ENCODE assay signal across 25 cellular contexts in the genomic region with DNA sequence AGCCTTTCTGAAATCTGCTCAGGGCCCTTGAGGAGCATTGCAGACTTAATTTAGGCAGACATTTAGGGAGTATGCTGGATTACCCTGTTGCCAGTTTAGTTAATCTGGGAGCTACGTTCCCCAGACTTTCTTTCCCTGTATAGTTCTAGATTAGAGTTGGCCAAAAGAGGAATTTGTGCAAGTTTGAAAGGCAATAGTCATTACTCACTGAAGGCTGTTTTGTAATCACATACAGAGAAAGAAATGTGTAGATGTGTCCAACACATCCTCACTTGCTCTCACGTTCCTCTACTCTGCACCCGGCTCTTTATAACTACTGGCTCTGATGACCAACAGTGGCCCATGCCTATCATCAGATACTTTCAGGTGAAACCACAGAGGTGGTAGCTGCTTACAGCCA. TPM values are rescaled to one million over a fixed set of nuclear protein-coding genes. Genes with fewer than 3 reads are reported as not detected.
DNase-seq lines count a peak whose midpoint lies in the region; TF ChIP-seq lines count a peak whose summit lies in the region.
"Had no signal": no experiment of that assay in that cellular context is flagged by ENCODE, and none has a peak within 500 bp of the region (broad histone marks: within the 10 kb centered on the region; RNA-seq: fewer than 3 reads in every experiment).

No MANE protein-coding gene starts in this region.

- H3K27ac ChIP-seq in smooth muscle cell (ENCODE audit: low read depth) = peak overlapping the region; percentile 37
- H3K27ac ChIP-seq: 22Rv1, KMS-11, SJCRH30 had no signal

- H2AFZ ChIP-seq in smooth muscle cell (ENCODE audit: low read depth) = no peak overlapping the region

- no peaks in the 10 kb centered on the region for H3K4me1 Mint-ChIP-seq in T-helper 1 cell treated with Interleukin-12 subunit alpha and Interleukin-12 subunit beta and Interleukin-4 antibody, amounts not matched to agents 30 μg/mL and 1 μg/mL, for 36 hours (ENCODE audit: low read depth)
- H3K4me1 Mint-ChIP-seq: CD8-positive, alpha-beta memory T cell had no signal

- peaks cover 13% of the 10 kb centered on the region for H3K4me1 ChIP-seq in smooth muscle cell (ENCODE audit: low read depth)
- H3K4me1 ChIP-seq: SJCRH30 had no signal

- H3K27ac Mint-ChIP-seq in T-helper 1 cell treated with Interleukin-12 subunit alpha and Interleukin-12 subunit beta and Interleukin-4 antibody, amounts not matched to agents 30 μg/mL and 1 μg/mL, for 36 hours = peak overlapping the region; percentile 21
- H3K27ac Mint-ChIP-seq: CD8-positive, alpha-beta memory T cell had no signal

- 73% methylated on average over 3 of the region's 3 CpGs for WGBS in smooth muscle cell (ENCODE audit: low lambda C conversion rate)

- no peak overlapping the region for H3K4me3 Mint-ChIP-seq in T-helper 1 cell treated with Interleukin-12 subunit alpha and Interleukin-12 subunit beta and Interleukin-4 antibody, amounts not matched to agents 30 μg/mL and 1 μg/mL, for 36 hours
- H3K4me3 Mint-ChIP-seq: CD8-positive, alpha-beta memory T cell had no signal

- no peaks in the 10 kb centered on the region for H3K27me3 ChIP-seq in smooth muscle cell (ENCODE audit: low read depth)
- H3K27me3 ChIP-seq: SJCRH30 had no signal

- H3K36me3 ChIP-seq in smooth muscle cell (ENCODE audit: low read depth) = peaks cover 3% of the 10 kb centered on the region
- H3K36me3 ChIP-seq: SJCRH30 had no signal

- H3K4me3 ChIP-seq in fibroblast of the aortic adventitia (ENCODE audit: low read depth, low read length) = no peak overlapping the region
- H3K4me3 ChIP-seq in smooth muscle cell = no peak overlapping the region
- H3K4me3 ChIP-seq: SJCRH30 had no signal

- H3K36me3 Mint-ChIP-seq in T-helper 1 cell treated with Interleukin-12 subunit alpha and Interleukin-12 subunit beta and Interleukin-4 antibody, amounts not matched to agents 30 μg/mL and 1 μg/mL, for 36 hours (ENCODE audit: low read depth) = no peaks in the 10 kb centered on the region

- H3K79me2 ChIP-seq in smooth muscle cell (ENCODE audit: low read depth) = no peaks in the 10 kb centered on the region

- no peak for DNase-seq in T-helper 1 cell
- peak; percentile 7 for DNase-seq in MV-4-11 (lab: John Stamatoyannopoulos, UW)
- DNase-seq in fibroblast of the aortic adventitia (ENCODE audit: low read depth) = peak; percentile 59
- DNase-seq in smooth muscle cell (lab: John Stamatoyannopoulos, UW; ENCODE audit: unreplicated experiment) = no peak
- DNase-seq in 8988T = no peak
- no peak for DNase-seq in NCI-H2196 treated with DMSO at 0.1 percent for 48 hours (lab: John Stamatoyannopoulos, UW; ENCODE audit: unreplicated experiment)
- no peak for DNase-seq in NCI-H2081 treated with DMSO at 0.1 percent for 48 hours (lab: John Stamatoyannopoulos, UW)
- DNase-seq: AML-193; C1 segment of cervical spinal cord; Calu3; CD8-positive, alpha-beta memory T cell; DMS53; GDM1; GOT3; HCEC 1CT; NCI-H1105 treated with DMSO at 0.1 percent for 48 hours; NCI-H2081; NCI-H2171 treated with DMSO at 0.1 percent for 48 hours; NCI-H446 treated with DMSO at 0.1 percent for 48 hours; NCI-H526 treated with DMSO at 0.1 percent for 48 hours; OCI-M1; SJCRH30 had no signal

- TF ChIP-seq CTCF in fibroblast of the aortic adventitia (IDR thresholded peaks at IDR 0.05; ENCODE audit: insufficient read depth, low read length) (no peak), smooth muscle cell (IDR thresholded peaks at IDR 0.05; ENCODE audit: borderline replicate concordance, insufficient read depth, poor library complexity, severe bottlenecking) (no peak)

- peaks cover 14% of the 10 kb centered on the region for H3F3A ChIP-seq in smooth muscle cell (ENCODE audit: low read depth)

- no peaks in the 10 kb centered on the region for H4K20me1 ChIP-seq in smooth muscle cell (ENCODE audit: low read depth)

- no peak overlapping the region for H3K9ac ChIP-seq in smooth muscle cell (ENCODE audit: low read depth)
- H3K9ac ChIP-seq: KMS-11 had no signal

- peaks cover 8% of the 10 kb centered on the region for H3K9me3 ChIP-seq in smooth muscle cell (replicated peaks; ENCODE audit: low read depth)
- H3K9me3 ChIP-seq: SJCRH30 had no signal

- H3K4me2 ChIP-seq in smooth muscle cell = no peak overlapping the region
- H3K4me2 ChIP-seq: KMS-11 had no signal

- peaks cover 20% of the 10 kb centered on the region for H3K27me3 Mint-ChIP-seq in T-helper 1 cell treated with Interleukin-12 subunit alpha and Interleukin-12 subunit beta and Interleukin-4 antibody, amounts not matched to agents 30 μg/mL and 1 μg/mL, for 36 hours (ENCODE audit: low read depth)

- peaks cover 3% of the 10 kb centered on the region for H3K9me3 Mint-ChIP-seq in T-helper 1 cell treated with Interleukin-12 subunit alpha and Interleukin-12 subunit beta and Interleukin-4 antibody, amounts not matched to agents 30 μg/mL and 1 μg/mL, for 36 hours

RNA-seq across cellular contexts. Expression of gene MASP1, which starts 24.2 kb away (rescaled TPM):
- 4.8 and 19.2 TPM in 2 replicates for total RNA-seq in fibroblast of the aortic adventitia (ENCODE audit: low replicate concordance)
- 54.0 and 54.1 TPM in 2 replicates for total RNA-seq in smooth muscle cell
- polyA plus RNA-seq in smooth muscle cell = 42.5 and 46.7 TPM in 2 replicates
- total RNA-seq: CD8-positive, alpha-beta memory T cell had no signal
- polyA plus RNA-seq: CD8-positive, alpha-beta memory T cell had no signal

Comparison
In these comparisons a context has a peak if more than half of its experiments do, and no peak if none do; other contexts are left out.
1. DNase-seq: peak in MV-4-11 (single experiment) and fibroblast of the aortic adventitia (single experiment); none in T-helper 1 cell (0 of 5), smooth muscle cell (single experiment), 8988T (single experiment), NCI-H2196 treated with DMSO at 0.1 percent for 48 hours (single experiment) and NCI-H2081 treated with DMSO at 0.1 percent for 48 hours (single experiment).